21 cellular contexts compared by ENCODE assay signal in genomic region chr12:128606538-128606937, GRCh38.
DNase-seq lines count a peak whose midpoint lies in the region; ATAC-seq and TF ChIP-seq lines count a peak whose summit lies in the region.
"Had no signal": no experiment of that assay in that cellular context is flagged by ENCODE, and none has a peak within 500 bp of the region (broad histone marks: within the 10 kb centered on the region; RNA-seq: fewer than 3 reads in every experiment).

No MANE protein-coding gene starts in this region.

- DNase-seq in A673 (ENCODE audit: low spot score), result no peak
- DNase-seq in left colon, result peak; percentile 36 to 52
- peak; percentile 37 for DNase-seq in sigmoid colon
- no peak for DNase-seq in Karpas-422
- no peak for DNase-seq in activated naive CD4-positive, alpha-beta T cell treated with anti-CD3 and anti-CD28 coated beads, Interleukin-2, amount 50 U/mL, for 72 hours (ENCODE audit: low spot score in 2 of 2)
- DNase-seq: C1 segment of cervical spinal cord; CD4-positive, CD25-positive, alpha-beta regulatory T cell; CD8-positive, alpha-beta memory T cell; COR-L47; DMS153; DMS79; GDM1; GOT3; H7; HFFc6 had no signal

- no peaks in the 10 kb centered on the region for H3K9me3 Mint-ChIP-seq in activated naive CD4-positive, alpha-beta T cell treated with anti-CD3 and anti-CD28 coated beads, Interleukin-2, amount 50 U/mL, for 72 hours
- H3K9me3 Mint-ChIP-seq: CD8-positive, alpha-beta memory T cell had no signal

- no peaks in the 10 kb centered on the region for H3K79me2 ChIP-seq in OCI-LY3 (ENCODE audit: low read length)
- no peaks in the 10 kb centered on the region for H3K79me2 ChIP-seq in Karpas-422 (ENCODE audit: low read length)

- H3K27me3 ChIP-seq in A673 (replicated peaks; ENCODE audit: insufficient read depth, low read depth, low read length, poor library complexity) (no peaks in the 10 kb centered on the region), OCI-LY3 (ENCODE audit: low read depth, low read length) (peaks cover 10% of the 10 kb centered on the region; the same call in 1 of the 2 replicates), sigmoid colon (no peaks in the 10 kb centered on the region), Karpas-422 (ENCODE audit: low read length) (no peaks in the 10 kb centered on the region)

- H3K27ac Mint-ChIP-seq in activated naive CD4-positive, alpha-beta T cell treated with anti-CD3 and anti-CD28 coated beads, Interleukin-2, amount 50 U/mL, for 72 hours, result peak overlapping the region in 1 of 2 donors; percentile 45
- H3K27ac Mint-ChIP-seq: CD4-positive, CD25-positive, alpha-beta regulatory T cell; HFFc6 had no signal

- H3K4me3 ChIP-seq in A673 (ENCODE audit: low read depth, low read length, poor library complexity, severe bottlenecking) (no peak overlapping the region), OCI-LY3 (ENCODE audit: low read length) (no peak overlapping the region), sigmoid colon (no peak overlapping the region), Karpas-422 (ENCODE audit: low read length) (no peak overlapping the region)
- H3K4me3 ChIP-seq: A549 had no signal

- TF ChIP-seq CTCF in A673 (conservative IDR thresholded peaks at IDR 0.05; ENCODE audit: low read depth, low read length) (no peak), OCI-LY3 (IDR thresholded peaks at IDR 0.05; ENCODE audit: low read depth, low read length) (no peak), sigmoid colon (IDR thresholded peaks at IDR 0.05) (no peak)

- H3K9me2 ChIP-seq in Karpas-422 (replicated peaks; ENCODE audit: insufficient read depth, low read length), result no peaks in the 10 kb centered on the region

- TF ChIP-seq EP300 in sigmoid colon (IDR thresholded peaks at IDR 0.05), result no peak

- H3K4me1 ChIP-seq in A673 (ENCODE audit: insufficient read depth, low read length, poor library complexity, severe bottlenecking) (peaks cover 21% of the 10 kb centered on the region), OCI-LY3 (ENCODE audit: low read length) (peaks cover 66% of the 10 kb centered on the region), sigmoid colon (no peaks in the 10 kb centered on the region), Karpas-422 (ENCODE audit: low read length) (no peaks in the 10 kb centered on the region)
- H3K4me1 ChIP-seq: A549 had no signal

- H3K36me3 ChIP-seq in A673 (ENCODE audit: insufficient read depth, low read length, poor library complexity, severe bottlenecking), result no peaks in the 10 kb centered on the region
- H3K36me3 ChIP-seq in OCI-LY3 (replicated peaks; ENCODE audit: low read depth, low read length), result no peaks in the 10 kb centered on the region
- H3K36me3 ChIP-seq in sigmoid colon, result no peaks in the 10 kb centered on the region
- H3K36me3 ChIP-seq in Karpas-422 (ENCODE audit: insufficient read depth, low read length), result no peaks in the 10 kb centered on the region

- peak overlapping the region; percentile 51; the same call in 1 of the 2 replicates for H3K4me2 ChIP-seq in OCI-LY3 (ENCODE audit: low read length)
- H3K4me2 ChIP-seq in Karpas-422 (ENCODE audit: low read depth, low read length, poor library complexity, severe bottlenecking), result no peak overlapping the region
- H3K4me2 ChIP-seq: A549 had no signal

- no peaks in the 10 kb centered on the region for H3K9me3 ChIP-seq in A673 (ENCODE audit: low read depth, low read length, poor library complexity, severe bottlenecking)
- no peaks in the 10 kb centered on the region for H3K9me3 ChIP-seq in OCI-LY3 (ENCODE audit: insufficient read depth, low read length)
- H3K9me3 ChIP-seq in sigmoid colon, result no peaks in the 10 kb centered on the region
- no peaks in the 10 kb centered on the region for H3K9me3 ChIP-seq in Karpas-422 (ENCODE audit: low read length)
- H3K9me3 ChIP-seq: A549 had no signal

- no peaks in the 10 kb centered on the region for H3K36me3 Mint-ChIP-seq in activated naive CD4-positive, alpha-beta T cell treated with anti-CD3 and anti-CD28 coated beads, Interleukin-2, amount 50 U/mL, for 72 hours
- H3K36me3 Mint-ChIP-seq: CD4-positive, CD25-positive, alpha-beta regulatory T cell; CD8-positive, alpha-beta memory T cell had no signal

- H4K20me1 ChIP-seq in OCI-LY3 (ENCODE audit: insufficient read depth, low read length) (no peaks in the 10 kb centered on the region), Karpas-422 (ENCODE audit: insufficient read depth, low read depth, low read length) (no peaks in the 10 kb centered on the region)

- no peak for TF ChIP-seq POLR2A in sigmoid colon (IDR thresholded peaks at IDR 0.05)

- BruUV-seq in A673 (replicated peaks; lab: Mats Ljungman, UMichigan), result no TSS peak

- POLR2A ChIA-PET in A673 (lab: Charles Lee; ENCODE audit: low non-redundant PET), result no interaction called here

- CTCF ChIA-PET in A673 (lab: Charles Lee), result no interaction called here

- intact Hi-C loops in A673 (cut with micrococcal nuclease; ENCODE audit: unreplicated experiment) (no loop called here), left colon (cut with DNase I, micrococcal nuclease) (no loop called here), sigmoid colon (cut with DNase I) (no loop called here)

- ATAC-seq in left colon (peak; percentile 69), GM19452 (IDR thresholded peaks at IDR 0.05; ENCODE audit: unreplicated experiment) (no peak), HG02798 (IDR thresholded peaks at IDR 0.05; ENCODE audit: poor library complexity, unreplicated experiment) (no peak)
- ATAC-seq in activated naive CD4-positive, alpha-beta T cell treated with anti-CD3 and anti-CD28 coated beads, Interleukin-2, amount 50 U/mL, for 72 hours, result no peak
- ATAC-seq: A549, HCT116 had no signal

- H3K9ac ChIP-seq in OCI-LY3 (ENCODE audit: low read length), result 0 out of 2 replicates have a peak overlapping the region, but pooled peaks have one; percentile 9
- H3K9ac ChIP-seq in Karpas-422 (ENCODE audit: low read length), result no peak overlapping the region

- WGBS in sigmoid colon, 2 donors, result 15 to 61% methylated on average over 3 of the region's 3 CpGs

- H3K27ac ChIP-seq in A673 (ENCODE audit: low read depth, low read length, poor library complexity, severe bottlenecking), result peak overlapping the region; percentile 83
- H3K27ac ChIP-seq in OCI-LY3 (ENCODE audit: low read length), result peak overlapping the region; percentile 74; the same call in 1 of the 2 replicates
- no peak overlapping the region for H3K27ac ChIP-seq in sigmoid colon
- no peak overlapping the region for H3K27ac ChIP-seq in Karpas-422 (ENCODE audit: low read length)
- H3K27ac ChIP-seq: 22Rv1, A549 had no signal

- no peak overlapping the region for H2AFZ ChIP-seq in OCI-LY3 (ENCODE audit: low read depth, low read length)
- no peak overlapping the region for H2AFZ ChIP-seq in Karpas-422 (ENCODE audit: low read length)

Comparison
In these comparisons a context has a peak if more than half of its experiments do, and no peak if none do; other contexts are left out.
1. DNase-seq: peak in left colon (2 of 2) and sigmoid colon (single experiment); none in A673 (single experiment), Karpas-422 (single experiment) and activated naive CD4-positive, alpha-beta T cell treated with anti-CD3 and anti-CD28 coated beads, Interleukin-2, amount 50 U/mL, for 72 hours (0 of 2).
2. H3K27ac ChIP-seq: peak in A673 (single experiment) and OCI-LY3 (single experiment); none in sigmoid colon (0 of 4) and Karpas-422 (single experiment).